22 cellular contexts compared by ENCODE assay signal in the genomic region with DNA sequence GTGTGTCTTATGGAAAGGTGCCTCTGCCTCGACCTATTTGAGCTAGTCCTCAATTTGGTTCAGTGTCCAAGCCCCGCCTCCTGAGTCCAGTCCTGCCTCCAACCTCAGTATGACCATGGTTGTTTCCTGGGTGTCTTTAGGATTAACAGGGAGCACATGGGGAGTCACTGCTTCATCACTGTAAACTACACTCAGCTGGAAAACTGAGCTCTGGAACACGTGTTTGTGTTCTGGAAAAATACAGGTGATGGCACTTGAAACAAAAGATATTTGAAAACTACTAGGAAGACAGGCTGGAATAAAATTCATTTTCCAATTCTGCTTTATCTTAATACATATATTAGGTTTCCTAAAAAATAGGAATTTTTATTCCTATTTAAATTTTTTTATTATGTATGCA.
"Had no signal": no experiment of that assay in that cellular context is flagged by ENCODE, and none has a peak within 500 bp of the region (broad histone marks: within the 10 kb centered on the region; RNA-seq: fewer than 3 reads in every experiment).

No MANE protein-coding gene starts in this region.

- H3K36me3 ChIP-seq: esophagus squamous epithelium, gastrocnemius medialis, heart right ventricle, left lung, lower lobe of right lung had no signal

- H3K4me3 Mint-ChIP-seq: memory B cell, naive B cell had no signal

- H3K27me3 Mint-ChIP-seq: memory B cell had no signal

- H3K36me3 Mint-ChIP-seq: memory B cell, naive B cell had no signal

- H3K27ac ChIP-seq: coronary artery, dorsolateral prefrontal cortex, epithelial cell of prostate, esophagus squamous epithelium, gastrocnemius medialis, heart right ventricle, left lung, lower lobe of right lung had no signal

- ATAC-seq: esophagus mucosa, gastrocnemius medialis, left cardiac atrium, left lung, left ventricle myocardium superior, lower lobe of right lung, mucosa of descending colon had no signal

- H3K4me1 Mint-ChIP-seq: memory B cell had no signal

- H3K4me3 ChIP-seq: coronary artery, dorsolateral prefrontal cortex, esophagus squamous epithelium, gastrocnemius medialis, heart right ventricle, left lung, lower lobe of right lung, mucosa of descending colon had no signal

- H3K27me3 ChIP-seq: gastrocnemius medialis, left lung had no signal

- DNase-seq: dorsolateral prefrontal cortex; effector CD4-positive, alpha-beta T cell; effector memory CD4-positive, alpha-beta T cell; erythroblast; esophagus squamous epithelium; foreskin melanocyte; gastrocnemius medialis; glutamatergic neuron; head of caudate nucleus; heart right ventricle; hippocampal formation; left cardiac atrium; left lung; left ventricle myocardium superior; lower lobe of right lung; mesendoderm; mucosa of descending colon; naive B cell had no signal

- H3K27ac Mint-ChIP-seq: memory B cell, naive B cell had no signal

- H3K9me3 ChIP-seq: esophagus squamous epithelium, gastrocnemius medialis, left lung, lower lobe of right lung, mucosa of descending colon had no signal
